ENCODE assay signal across 1 cellular context in the genomic region with DNA sequence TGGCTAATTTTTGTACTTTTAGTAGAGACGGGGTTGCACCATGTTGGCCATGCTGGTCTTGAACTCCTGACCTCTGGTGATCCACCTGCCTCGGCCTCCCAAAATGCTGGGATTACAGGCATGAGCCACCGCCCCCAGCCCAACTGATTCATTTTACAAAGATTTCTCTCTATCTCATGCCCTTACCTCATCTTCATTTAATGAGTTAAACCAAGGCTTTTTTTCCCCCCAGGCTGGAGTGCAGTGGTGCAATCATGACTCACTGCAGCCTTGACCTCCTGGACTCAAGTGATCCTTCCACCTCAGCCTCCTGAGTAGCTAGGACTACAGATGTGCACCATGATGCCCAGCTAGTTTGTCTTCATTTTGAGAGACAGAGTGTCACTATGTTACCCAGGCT.
TF ChIP-seq lines count a peak whose summit lies in the region.

No MANE protein-coding gene starts in this region.

TF ChIP-seq in HEK293, 187 proteins besides CTCF, POLR2A, EP300 and RAD21 (continued from another document):
- TF ChIP-seq, protein P1, sequence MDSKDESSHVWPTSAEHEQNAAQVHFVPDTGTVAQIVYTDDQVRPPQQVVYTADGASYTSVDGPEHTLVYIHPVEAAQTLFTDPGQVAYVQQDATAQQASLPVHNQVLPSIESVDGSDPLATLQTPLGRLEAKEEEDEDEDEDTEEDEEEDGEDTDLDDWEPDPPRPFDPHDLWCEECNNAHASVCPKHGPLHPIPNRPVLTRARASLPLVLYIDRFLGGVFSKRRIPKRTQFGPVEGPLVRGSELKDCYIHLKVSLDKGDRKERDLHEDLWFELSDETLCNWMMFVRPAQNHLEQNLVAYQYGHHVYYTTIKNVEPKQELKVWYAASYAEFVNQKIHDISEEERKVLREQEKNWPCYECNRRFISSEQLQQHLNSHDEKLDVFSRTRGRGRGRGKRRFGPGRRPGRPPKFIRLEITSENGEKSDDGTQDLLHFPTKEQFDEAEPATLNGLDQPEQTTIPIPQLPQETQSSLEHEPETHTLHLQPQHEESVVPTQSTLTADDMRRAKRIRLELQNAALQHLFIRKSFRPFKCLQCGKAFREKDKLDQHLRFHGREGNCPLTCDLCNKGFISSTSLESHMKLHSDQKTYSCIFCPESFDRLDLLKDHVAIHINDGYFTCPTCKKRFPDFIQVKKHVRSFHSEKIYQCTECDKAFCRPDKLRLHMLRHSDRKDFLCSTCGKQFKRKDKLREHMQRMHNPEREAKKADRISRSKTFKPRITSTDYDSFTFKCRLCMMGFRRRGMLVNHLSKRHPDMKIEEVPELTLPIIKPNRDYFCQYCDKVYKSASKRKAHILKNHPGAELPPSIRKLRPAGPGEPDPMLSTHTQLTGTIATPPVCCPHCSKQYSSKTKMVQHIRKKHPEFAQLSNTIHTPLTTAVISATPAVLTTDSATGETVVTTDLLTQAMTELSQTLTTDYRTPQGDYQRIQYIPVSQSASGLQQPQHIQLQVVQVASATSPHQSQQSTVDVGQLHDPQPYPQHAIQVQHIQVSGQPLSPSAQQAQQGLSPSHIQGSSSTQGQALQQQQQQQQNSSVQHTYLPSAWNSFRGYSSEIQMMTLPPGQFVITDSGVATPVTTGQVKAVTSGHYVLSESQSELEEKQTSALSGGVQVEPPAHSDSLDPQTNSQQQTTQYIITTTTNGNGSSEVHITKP (tag by site-specific recombination; IDR thresholded peaks at IDR 0.05), result 0 out of 2 replicates have a peak, but pooled peaks have one; percentile 22
